Comparison of ENCODE assay signal across 6 cellular contexts in genomic region chr10:116764979-116765378, GRCh38.
"Had no signal": no experiment of that assay in that cellular context is flagged by ENCODE, and none has a peak within 500 bp of the region (broad histone marks: within the 10 kb centered on the region; RNA-seq: fewer than 3 reads in every experiment).

No MANE protein-coding gene starts in this region.

- H3K27ac ChIP-seq: HL-60, KMS-11 had no signal

- H3K4me3 ChIP-seq: K562 had no signal

- H3K9ac ChIP-seq: KMS-11 had no signal

- DNase-seq: IMR-90, KG1 had no signal

- H3K4me2 ChIP-seq: KMS-11 had no signal

- FAIRE-seq: HTR-8/SVneo had no signal
